Comparison of ENCODE assay signal across 15 cellular contexts in genomic region chr3:152175576-152175883, GRCh38.
DNase-seq lines count a peak whose midpoint lies in the region; ATAC-seq, FAIRE-seq and TF ChIP-seq lines count a peak whose summit lies in the region.
"Had no signal": no experiment of that assay in that cellular context is flagged by ENCODE, and none has a peak within 500 bp of the region (broad histone marks: within the 10 kb centered on the region; RNA-seq: fewer than 3 reads in every experiment).

No MANE protein-coding gene starts in this region.

- peak overlapping the region; percentile 56 for H3K9ac ChIP-seq in astrocyte (ENCODE audit: low read length)
- H3K9ac ChIP-seq: BLaER1 had no signal

- ATAC-seq in heart left ventricle (no peak), HG03460 (IDR thresholded peaks at IDR 0.05; ENCODE audit: unreplicated experiment) (no peak)
- ATAC-seq: activated T-helper 17 cell treated with anti-CD3 and anti-CD28 coated beads, Interleukin-2, amount 50 U/mL, for 72 hours; left lobe of liver had no signal

- peak; percentile 81 for FAIRE-seq in astrocyte (lab: Jason Lieb, UNC)

- POLR2A ChIA-PET in AG04449 (lab: Yijun Ruan, JAX): interaction anchor here (0.6 to 3.1 kb wide), 6 partner anchors 10 to 97 kb away, joined by 3 to 22 read pairs (median 6); partner anchors contain the start of gene MBNL1

- DNase-seq in AG04449 (ENCODE audit: low read depth, low spot score) (peak; percentile 93), HPDE6-E6E7 (ENCODE audit: extremely low spot score) (peak; percentile 40), astrocyte (ENCODE audit: low read depth) (peak; percentile 96), glomerular visceral epithelial cell (ENCODE audit: extremely low spot score) (peak; percentile 61), heart left ventricle (no peak), SK-N-DZ (ENCODE audit: low spot score) (no peak)
- no peak for DNase-seq in stimulated activated CD8-positive, alpha-beta memory T cell treated with anti-CD3 and anti-CD28 coated beads, Interleukin-4, amount 100 ng/mL, for 48 hours
- DNase-seq: activated CD4-positive, alpha-beta T cell treated with anti-CD3 and anti-CD28 coated beads, Interleukin-2, amount 10 ng/mL, durations not matched to agents 24 days and 14 days; NCI-H187 treated with DMSO at 0.1 percent for 48 hours; T-helper 1 cell had no signal

- no peak overlapping the region for H3K4me3 ChIP-seq in AG04449 (ENCODE audit: low read depth, low read length)
- H3K4me3 ChIP-seq in astrocyte (ENCODE audit: insufficient read depth, low read depth, low read length): peak overlapping the region; percentile 15
- H3K4me3 ChIP-seq in heart left ventricle: no peak overlapping the region
- H3K4me3 ChIP-seq: BLaER1 had no signal

- CTCF ChIA-PET in AG04449 (lab: Yijun Ruan, JAX): interaction anchor here (0.9 to 1.3 kb wide), 3 partner anchors 15 to 96 kb away, joined by 3 to 4 read pairs (median 3); no protein-coding TSS in a partner anchor

- peaks cover 39% of the 10 kb centered on the region for H3K4me1 Mint-ChIP-seq in astrocyte (ENCODE audit: low read depth, unreplicated experiment)

- H3K27me3 ChIP-seq in astrocyte (ENCODE audit: insufficient read depth, low read length): no peaks in the 10 kb centered on the region
- no peaks in the 10 kb centered on the region for H3K27me3 ChIP-seq in heart left ventricle
- H3K27me3 ChIP-seq: BLaER1 had no signal

- TF ChIP-seq CTCF in AG04449 (IDR thresholded peaks at IDR 0.05; ENCODE audit: insufficient read depth, low read length, missing control alignments): no peak
- TF ChIP-seq CTCF in astrocyte (IDR thresholded peaks at IDR 0.05; ENCODE audit: insufficient read depth, low read depth, low read length): no peak
- no peak for TF ChIP-seq CTCF in heart left ventricle (IDR thresholded peaks at IDR 0.05)

- H3K79me2 ChIP-seq in astrocyte (ENCODE audit: insufficient read depth, low read length): no peaks in the 10 kb centered on the region

- no peaks in the 10 kb centered on the region for H3K36me3 Mint-ChIP-seq in astrocyte (ENCODE audit: low read depth, unreplicated experiment)

- no peak overlapping the region for H2AFZ ChIP-seq in astrocyte (ENCODE audit: low read depth, low read length)

- H3K4me2 ChIP-seq in astrocyte (ENCODE audit: low read length): peak overlapping the region; percentile 72
- H3K4me2 ChIP-seq: BLaER1 had no signal

- no peaks in the 10 kb centered on the region for H3K27me3 Mint-ChIP-seq in astrocyte (ENCODE audit: low read depth, unreplicated experiment)
- H3K27me3 Mint-ChIP-seq: activated T-helper 17 cell treated with anti-CD3 and anti-CD28 coated beads, Interleukin-2, amount 50 U/mL, for 72 hours; IgD-negative memory B cell had no signal

- no peaks in the 10 kb centered on the region for H3K9me3 ChIP-seq in astrocyte (ENCODE audit: insufficient read depth, low read depth, low read length)
- peaks cover 0 to 9% (median 0%) of the 10 kb centered on the region in 12 donors for H3K9me3 ChIP-seq in heart left ventricle

- H3K4me3 Mint-ChIP-seq in astrocyte (ENCODE audit: unreplicated experiment): no peak overlapping the region
- H3K4me3 Mint-ChIP-seq: activated CD4-positive, alpha-beta T cell treated with anti-CD3 and anti-CD28 coated beads, Interleukin-2, amount 10 ng/mL, durations not matched to agents 24 days and 14 days; activated T-helper 17 cell treated with anti-CD3 and anti-CD28 coated beads, Interleukin-2, amount 50 U/mL, for 72 hours; IgD-negative memory B cell had no signal

- no peak for TF ChIP-seq POLR2A in heart left ventricle (IDR thresholded peaks at IDR 0.05)

- intact Hi-C loops in heart left ventricle (cut with DNase I): no loop called here

- H3K27ac ChIP-seq in astrocyte (ENCODE audit: low read depth, low read length) (peak overlapping the region; percentile 62), heart left ventricle (no peak overlapping the region)
- H3K27ac ChIP-seq: BLaER1 had no signal

- H3K9me3 Mint-ChIP-seq in astrocyte (ENCODE audit: unreplicated experiment): no peaks in the 10 kb centered on the region
- H3K9me3 Mint-ChIP-seq: activated CD4-positive, alpha-beta T cell treated with anti-CD3 and anti-CD28 coated beads, Interleukin-2, amount 10 ng/mL, durations not matched to agents 24 days and 14 days had no signal

- no peaks in the 10 kb centered on the region for H4K20me1 ChIP-seq in astrocyte (ENCODE audit: insufficient read depth, low read length)
- H4K20me1 ChIP-seq: BLaER1 had no signal

- peaks cover 28% of the 10 kb centered on the region for H3K4me1 ChIP-seq in astrocyte (ENCODE audit: insufficient read depth, low read length)
- H3K4me1 ChIP-seq in heart left ventricle: peaks cover 0 to 7% (median 0%) of the 10 kb centered on the region in 12 donors
- H3K4me1 ChIP-seq: BLaER1 had no signal

- H3K36me3 ChIP-seq in astrocyte (ENCODE audit: insufficient read depth, low read length) (no peaks in the 10 kb centered on the region), heart left ventricle (no peaks in the 10 kb centered on the region)
- H3K36me3 ChIP-seq: BLaER1 had no signal

- peak overlapping the region; percentile 13 for H3K27ac Mint-ChIP-seq in astrocyte (ENCODE audit: unreplicated experiment)
- H3K27ac Mint-ChIP-seq: activated CD4-positive, alpha-beta T cell treated with anti-CD3 and anti-CD28 coated beads, Interleukin-2, amount 10 ng/mL, durations not matched to agents 24 days and 14 days; activated T-helper 17 cell treated with anti-CD3 and anti-CD28 coated beads, Interleukin-2, amount 50 U/mL, for 72 hours; IgD-negative memory B cell had no signal

- WGBS in heart left ventricle, 4 donors: 76 to 84% (median 77%) methylated on average over 1 of the region's 1 CpG

Comparison
In these comparisons a context has a peak if more than half of its experiments do, and no peak if none do; other contexts are left out.
1. DNase-seq: peak in AG04449 (single experiment), HPDE6-E6E7 (single experiment), astrocyte (single experiment) and glomerular visceral epithelial cell (single experiment); none in heart left ventricle (0 of 5), SK-N-DZ (single experiment) and stimulated activated CD8-positive, alpha-beta memory T cell treated with anti-CD3 and anti-CD28 coated beads, Interleukin-4, amount 100 ng/mL, for 48 hours (single experiment).